Comparison of ENCODE assay signal across 1 cellular context in the genomic region with DNA sequence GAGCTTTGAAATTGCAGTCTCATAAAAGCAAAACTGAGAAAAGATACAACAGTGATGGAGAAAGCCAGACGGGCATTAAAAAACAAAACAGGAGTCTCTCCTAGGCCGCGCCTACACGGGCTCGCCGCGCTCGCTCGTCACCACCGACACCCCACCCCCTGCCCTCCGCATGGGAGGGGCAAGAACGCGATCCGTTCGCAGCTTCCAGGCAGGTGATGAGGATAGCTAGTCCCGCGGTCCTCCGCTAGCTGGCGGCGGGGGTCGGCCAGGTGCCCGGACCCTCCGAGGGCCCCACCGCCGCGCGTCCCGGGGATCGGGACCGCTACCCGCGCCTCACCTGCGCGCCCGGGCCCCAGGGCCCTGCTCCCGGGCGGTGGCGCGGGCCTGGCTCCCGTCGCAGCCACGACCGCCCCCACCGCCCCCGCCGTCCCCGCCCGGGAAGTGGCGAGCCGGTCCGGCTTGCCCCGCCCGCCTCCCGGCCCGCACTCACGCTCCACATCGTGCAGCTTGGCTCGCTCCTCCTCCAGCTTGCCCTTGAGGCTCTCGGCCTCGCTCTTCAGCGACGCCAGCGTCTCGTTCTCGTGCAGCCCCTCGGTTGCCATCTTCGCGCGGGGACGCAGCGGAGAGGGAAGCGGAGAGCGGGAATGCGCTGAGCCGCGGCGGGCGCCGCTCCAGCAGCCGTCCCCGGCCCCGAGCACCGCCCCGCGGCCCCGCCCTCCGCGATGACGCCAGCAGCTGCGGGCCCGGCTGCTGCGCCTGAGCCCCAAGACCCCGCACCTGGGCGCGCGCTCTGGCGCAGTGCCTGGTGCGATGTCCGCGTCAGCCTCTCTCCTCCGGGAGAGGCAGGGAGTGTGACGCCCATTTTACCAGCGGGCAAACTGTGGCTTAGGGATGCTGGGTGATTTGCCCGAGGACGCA.
A peak's percentile ranks its signal among the peaks of the same experiment; 100 is the strongest.
TF ChIP-seq lines count a peak whose summit lies in the region.

No MANE protein-coding gene starts in this region.

TF ChIP-seq in H1, 55 proteins besides CTCF, POLR2A, EP300 and RAD21:
- no peak for TF ChIP-seq EZH2 (IDR thresholded peaks at IDR 0.05; ENCODE audit: low read depth, low read length, severe bottlenecking)
- TF ChIP-seq SIX5 (IDR thresholded peaks at IDR 0.05; ENCODE audit: low read depth, low read length), result no peak
- TF ChIP-seq YY1 (IDR thresholded peaks at IDR 0.05; ENCODE audit: low read depth, low read length), result no peak
- peak in 1 of 2 experiments; percentile 54; a peak in 1 of 4 replicates for TF ChIP-seq HDAC2 (IDR thresholded peaks at IDR 0.05; ENCODE audit: borderline replicate concordance in 1 of 2, low read depth in 2 of 2, low read length in 2 of 2)
- TF ChIP-seq BCL11A (IDR thresholded peaks at IDR 0.05; ENCODE audit: low read depth in 2 of 2, low read length in 2 of 2), result no peak
- peak; percentile 95 for TF ChIP-seq RBBP5 (IDR thresholded peaks at IDR 0.05; ENCODE audit: borderline replicate concordance, low read depth, low read length)
- TF ChIP-seq CTBP2 (IDR thresholded peaks at IDR 0.05; ENCODE audit: borderline replicate concordance, insufficient read depth, insufficient read length, low read length), result no peak
- TF ChIP-seq CREB1 (IDR thresholded peaks at IDR 0.05), result peak; percentile 87
- no peak for TF ChIP-seq CEBPB (IDR thresholded peaks at IDR 0.05; ENCODE audit: low read depth, low read length)
- TF ChIP-seq KDM5A (IDR thresholded peaks at IDR 0.05; ENCODE audit: low read length), result no peak
- TF ChIP-seq FOSL1 (IDR thresholded peaks at IDR 0.05; ENCODE audit: insufficient read depth, low read depth, low read length), result no peak
- TF ChIP-seq NRF1 (IDR thresholded peaks at IDR 0.05; ENCODE audit: low read depth, low read length), result no peak
- peak; percentile 59 for TF ChIP-seq TBP (IDR thresholded peaks at IDR 0.05; ENCODE audit: low read depth, low read length)
- peak; percentile 21; the same call in 1 of the 2 replicates for TF ChIP-seq CHD2 (IDR thresholded peaks at IDR 0.05; ENCODE audit: low read length)
- no peak for TF ChIP-seq HDAC6 (IDR thresholded peaks at IDR 0.05; ENCODE audit: low read depth, low read length)
- TF ChIP-seq ZNF274 (IDR thresholded peaks at IDR 0.05; ENCODE audit: borderline replicate concordance, extremely low read depth, low read length), result no peak
- TF ChIP-seq KDM1A (IDR thresholded peaks at IDR 0.05; ENCODE audit: borderline replicate concordance, low read length), result no peak
- TF ChIP-seq, protein P1, sequence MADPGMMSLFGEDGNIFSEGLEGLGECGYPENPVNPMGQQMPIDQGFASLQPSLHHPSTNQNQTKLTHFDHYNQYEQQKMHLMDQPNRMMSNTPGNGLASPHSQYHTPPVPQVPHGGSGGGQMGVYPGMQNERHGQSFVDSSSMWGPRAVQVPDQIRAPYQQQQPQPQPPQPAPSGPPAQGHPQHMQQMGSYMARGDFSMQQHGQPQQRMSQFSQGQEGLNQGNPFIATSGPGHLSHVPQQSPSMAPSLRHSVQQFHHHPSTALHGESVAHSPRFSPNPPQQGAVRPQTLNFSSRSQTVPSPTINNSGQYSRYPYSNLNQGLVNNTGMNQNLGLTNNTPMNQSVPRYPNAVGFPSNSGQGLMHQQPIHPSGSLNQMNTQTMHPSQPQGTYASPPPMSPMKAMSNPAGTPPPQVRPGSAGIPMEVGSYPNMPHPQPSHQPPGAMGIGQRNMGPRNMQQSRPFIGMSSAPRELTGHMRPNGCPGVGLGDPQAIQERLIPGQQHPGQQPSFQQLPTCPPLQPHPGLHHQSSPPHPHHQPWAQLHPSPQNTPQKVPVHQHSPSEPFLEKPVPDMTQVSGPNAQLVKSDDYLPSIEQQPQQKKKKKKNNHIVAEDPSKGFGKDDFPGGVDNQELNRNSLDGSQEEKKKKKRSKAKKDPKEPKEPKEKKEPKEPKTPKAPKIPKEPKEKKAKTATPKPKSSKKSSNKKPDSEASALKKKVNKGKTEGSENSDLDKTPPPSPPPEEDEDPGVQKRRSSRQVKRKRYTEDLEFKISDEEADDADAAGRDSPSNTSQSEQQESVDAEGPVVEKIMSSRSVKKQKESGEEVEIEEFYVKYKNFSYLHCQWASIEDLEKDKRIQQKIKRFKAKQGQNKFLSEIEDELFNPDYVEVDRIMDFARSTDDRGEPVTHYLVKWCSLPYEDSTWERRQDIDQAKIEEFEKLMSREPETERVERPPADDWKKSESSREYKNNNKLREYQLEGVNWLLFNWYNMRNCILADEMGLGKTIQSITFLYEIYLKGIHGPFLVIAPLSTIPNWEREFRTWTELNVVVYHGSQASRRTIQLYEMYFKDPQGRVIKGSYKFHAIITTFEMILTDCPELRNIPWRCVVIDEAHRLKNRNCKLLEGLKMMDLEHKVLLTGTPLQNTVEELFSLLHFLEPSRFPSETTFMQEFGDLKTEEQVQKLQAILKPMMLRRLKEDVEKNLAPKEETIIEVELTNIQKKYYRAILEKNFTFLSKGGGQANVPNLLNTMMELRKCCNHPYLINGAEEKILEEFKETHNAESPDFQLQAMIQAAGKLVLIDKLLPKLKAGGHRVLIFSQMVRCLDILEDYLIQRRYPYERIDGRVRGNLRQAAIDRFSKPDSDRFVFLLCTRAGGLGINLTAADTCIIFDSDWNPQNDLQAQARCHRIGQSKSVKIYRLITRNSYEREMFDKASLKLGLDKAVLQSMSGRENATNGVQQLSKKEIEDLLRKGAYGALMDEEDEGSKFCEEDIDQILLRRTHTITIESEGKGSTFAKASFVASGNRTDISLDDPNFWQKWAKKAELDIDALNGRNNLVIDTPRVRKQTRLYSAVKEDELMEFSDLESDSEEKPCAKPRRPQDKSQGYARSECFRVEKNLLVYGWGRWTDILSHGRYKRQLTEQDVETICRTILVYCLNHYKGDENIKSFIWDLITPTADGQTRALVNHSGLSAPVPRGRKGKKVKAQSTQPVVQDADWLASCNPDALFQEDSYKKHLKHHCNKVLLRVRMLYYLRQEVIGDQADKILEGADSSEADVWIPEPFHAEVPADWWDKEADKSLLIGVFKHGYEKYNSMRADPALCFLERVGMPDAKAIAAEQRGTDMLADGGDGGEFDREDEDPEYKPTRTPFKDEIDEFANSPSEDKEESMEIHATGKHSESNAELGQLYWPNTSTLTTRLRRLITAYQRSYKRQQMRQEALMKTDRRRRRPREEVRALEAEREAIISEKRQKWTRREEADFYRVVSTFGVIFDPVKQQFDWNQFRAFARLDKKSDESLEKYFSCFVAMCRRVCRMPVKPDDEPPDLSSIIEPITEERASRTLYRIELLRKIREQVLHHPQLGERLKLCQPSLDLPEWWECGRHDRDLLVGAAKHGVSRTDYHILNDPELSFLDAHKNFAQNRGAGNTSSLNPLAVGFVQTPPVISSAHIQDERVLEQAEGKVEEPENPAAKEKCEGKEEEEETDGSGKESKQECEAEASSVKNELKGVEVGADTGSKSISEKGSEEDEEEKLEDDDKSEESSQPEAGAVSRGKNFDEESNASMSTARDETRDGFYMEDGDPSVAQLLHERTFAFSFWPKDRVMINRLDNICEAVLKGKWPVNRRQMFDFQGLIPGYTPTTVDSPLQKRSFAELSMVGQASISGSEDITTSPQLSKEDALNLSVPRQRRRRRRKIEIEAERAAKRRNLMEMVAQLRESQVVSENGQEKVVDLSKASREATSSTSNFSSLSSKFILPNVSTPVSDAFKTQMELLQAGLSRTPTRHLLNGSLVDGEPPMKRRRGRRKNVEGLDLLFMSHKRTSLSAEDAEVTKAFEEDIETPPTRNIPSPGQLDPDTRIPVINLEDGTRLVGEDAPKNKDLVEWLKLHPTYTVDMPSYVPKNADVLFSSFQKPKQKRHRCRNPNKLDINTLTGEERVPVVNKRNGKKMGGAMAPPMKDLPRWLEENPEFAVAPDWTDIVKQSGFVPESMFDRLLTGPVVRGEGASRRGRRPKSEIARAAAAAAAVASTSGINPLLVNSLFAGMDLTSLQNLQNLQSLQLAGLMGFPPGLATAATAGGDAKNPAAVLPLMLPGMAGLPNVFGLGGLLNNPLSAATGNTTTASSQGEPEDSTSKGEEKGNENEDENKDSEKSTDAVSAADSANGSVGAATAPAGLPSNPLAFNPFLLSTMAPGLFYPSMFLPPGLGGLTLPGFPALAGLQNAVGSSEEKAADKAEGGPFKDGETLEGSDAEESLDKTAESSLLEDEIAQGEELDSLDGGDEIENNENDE (IDR thresholded peaks at IDR 0.05; ENCODE audit: insufficient replicate concordance, low read length), result no peak
- no peak for TF ChIP-seq RXRA (IDR thresholded peaks at IDR 0.05; ENCODE audit: insufficient read depth, low read depth, low read length)
- TF ChIP-seq SP1 (IDR thresholded peaks at IDR 0.05; ENCODE audit: low read depth, low read length), result no peak
- TF ChIP-seq TAF7 (optimal IDR thresholded peaks at IDR 0.05; ENCODE audit: borderline replicate concordance, low read depth, low read length), result peak; percentile 61
- peak; percentile 59 for TF ChIP-seq ASH2L (IDR thresholded peaks at IDR 0.05; ENCODE audit: low read length)
- TF ChIP-seq SUZ12 (IDR thresholded peaks at IDR 0.05; ENCODE audit: low read length), result no peak
- TF ChIP-seq, protein P2, sequence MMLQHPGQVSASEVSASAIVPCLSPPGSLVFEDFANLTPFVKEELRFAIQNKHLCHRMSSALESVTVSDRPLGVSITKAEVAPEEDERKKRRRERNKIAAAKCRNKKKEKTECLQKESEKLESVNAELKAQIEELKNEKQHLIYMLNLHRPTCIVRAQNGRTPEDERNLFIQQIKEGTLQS (IDR thresholded peaks at IDR 0.05; ENCODE audit: insufficient read depth, low read depth, low read length), result no peak
- TF ChIP-seq SP2 (IDR thresholded peaks at IDR 0.05; ENCODE audit: low read length), result no peak
- peak; percentile 79 for TF ChIP-seq POLR2AphosphoS5 (IDR thresholded peaks at IDR 0.05; ENCODE audit: low read depth, low read length)
- no peak for TF ChIP-seq SP4 (IDR thresholded peaks at IDR 0.05; ENCODE audit: low read length)
- TF ChIP-seq GABPA (IDR thresholded peaks at IDR 0.05; ENCODE audit: borderline replicate concordance, insufficient read depth, low read length), result no peak
- no peak for TF ChIP-seq CHD1 (IDR thresholded peaks at IDR 0.05; ENCODE audit: low read depth, low read length)
- no peak for TF ChIP-seq BACH1 (IDR thresholded peaks at IDR 0.05; ENCODE audit: low read length)
- TF ChIP-seq SIRT6 (IDR thresholded peaks at IDR 0.05; ENCODE audit: low read length), result no peak
- TF ChIP-seq TCF12 (IDR thresholded peaks at IDR 0.05; ENCODE audit: low read depth, low read length), result no peak
- no peak for TF ChIP-seq GTF2F1 (IDR thresholded peaks at IDR 0.05; ENCODE audit: borderline replicate concordance, low read depth, low read length)
- peak; percentile 79 for TF ChIP-seq KDM4A (IDR thresholded peaks at IDR 0.05; ENCODE audit: low read depth, low read length, severe bottlenecking)
- no peak for TF ChIP-seq MAFK (IDR thresholded peaks at IDR 0.05; ENCODE audit: low read depth, low read length)
- no peak for TF ChIP-seq POU5F1 (IDR thresholded peaks at IDR 0.05; ENCODE audit: low read depth, low read length)
- no peak for TF ChIP-seq CBX8 (IDR thresholded peaks at IDR 0.05; ENCODE audit: borderline replicate concordance, low read depth, low read length)
- no peak for TF ChIP-seq SAP30 (IDR thresholded peaks at IDR 0.05; ENCODE audit: insufficient read depth, insufficient replicate concordance, low read length)
- TF ChIP-seq SIN3A (conservative IDR thresholded peaks at IDR 0.05 in 1 of 2, IDR thresholded peaks at IDR 0.05 in 1 of 2; ENCODE audit: low read depth in 1 of 2, low read length in 2 of 2), result peak in 1 of 2 experiments; percentile 7; a peak in 1 of 4 replicates
- TF ChIP-seq PHF8 (conservative IDR thresholded peaks at IDR 0.05; ENCODE audit: low read depth, low read length), result peak; percentile 82
- TF ChIP-seq, protein P3, sequence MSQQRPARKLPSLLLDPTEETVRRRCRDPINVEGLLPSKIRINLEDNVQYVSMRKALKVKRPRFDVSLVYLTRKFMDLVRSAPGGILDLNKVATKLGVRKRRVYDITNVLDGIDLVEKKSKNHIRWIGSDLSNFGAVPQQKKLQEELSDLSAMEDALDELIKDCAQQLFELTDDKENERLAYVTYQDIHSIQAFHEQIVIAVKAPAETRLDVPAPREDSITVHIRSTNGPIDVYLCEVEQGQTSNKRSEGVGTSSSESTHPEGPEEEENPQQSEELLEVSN (IDR thresholded peaks at IDR 0.05), result peak; percentile 39
- no peak for TF ChIP-seq BRCA1 (IDR thresholded peaks at IDR 0.05; ENCODE audit: low read depth, low read length)
- TF ChIP-seq TAF1 (IDR thresholded peaks at IDR 0.05; ENCODE audit: low read depth, low read length), result peak; percentile 78
- peak; percentile 31; the same call in 1 of the 2 replicates for TF ChIP-seq TEAD4 (IDR thresholded peaks at IDR 0.05; ENCODE audit: low read depth, low read length)
- no peak for TF ChIP-seq JUN (IDR thresholded peaks at IDR 0.05; ENCODE audit: low read depth, low read length)
- TF ChIP-seq, protein P4, sequence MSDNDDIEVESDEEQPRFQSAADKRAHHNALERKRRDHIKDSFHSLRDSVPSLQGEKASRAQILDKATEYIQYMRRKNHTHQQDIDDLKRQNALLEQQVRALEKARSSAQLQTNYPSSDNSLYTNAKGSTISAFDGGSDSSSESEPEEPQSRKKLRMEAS (IDR thresholded peaks at IDR 0.05), result peak; percentile 64
- TF ChIP-seq, protein P5, sequence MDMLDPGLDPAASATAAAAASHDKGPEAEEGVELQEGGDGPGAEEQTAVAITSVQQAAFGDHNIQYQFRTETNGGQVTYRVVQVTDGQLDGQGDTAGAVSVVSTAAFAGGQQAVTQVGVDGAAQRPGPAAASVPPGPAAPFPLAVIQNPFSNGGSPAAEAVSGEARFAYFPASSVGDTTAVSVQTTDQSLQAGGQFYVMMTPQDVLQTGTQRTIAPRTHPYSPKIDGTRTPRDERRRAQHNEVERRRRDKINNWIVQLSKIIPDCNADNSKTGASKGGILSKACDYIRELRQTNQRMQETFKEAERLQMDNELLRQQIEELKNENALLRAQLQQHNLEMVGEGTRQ (IDR thresholded peaks at IDR 0.05; ENCODE audit: low read length), result no peak
- no peak; the same call in 1 of the 2 replicates for TF ChIP-seq JUND (IDR thresholded peaks at IDR 0.05; ENCODE audit: low read length)
- TF ChIP-seq RNF2 (IDR thresholded peaks at IDR 0.05; ENCODE audit: borderline replicate concordance, low read depth, low read length, missing control alignments, poor library complexity, severe bottlenecking), result no peak
- TF ChIP-seq RFX5 (IDR thresholded peaks at IDR 0.05; ENCODE audit: borderline replicate concordance, low read depth, low read length), result no peak
- TF ChIP-seq NANOG (IDR thresholded peaks at IDR 0.05; ENCODE audit: insufficient read depth, low read depth, low read length, poor library complexity, severe bottlenecking), result no peak
- 0 out of 2 replicates have a peak, but pooled peaks have one; percentile 41 for TF ChIP-seq EGR1 (IDR thresholded peaks at IDR 0.05; ENCODE audit: borderline replicate concordance, low read depth, low read length)
- TF ChIP-seq CBX5 (IDR thresholded peaks at IDR 0.05; ENCODE audit: low read depth, low read length), result no peak
- TF ChIP-seq, protein P6, sequence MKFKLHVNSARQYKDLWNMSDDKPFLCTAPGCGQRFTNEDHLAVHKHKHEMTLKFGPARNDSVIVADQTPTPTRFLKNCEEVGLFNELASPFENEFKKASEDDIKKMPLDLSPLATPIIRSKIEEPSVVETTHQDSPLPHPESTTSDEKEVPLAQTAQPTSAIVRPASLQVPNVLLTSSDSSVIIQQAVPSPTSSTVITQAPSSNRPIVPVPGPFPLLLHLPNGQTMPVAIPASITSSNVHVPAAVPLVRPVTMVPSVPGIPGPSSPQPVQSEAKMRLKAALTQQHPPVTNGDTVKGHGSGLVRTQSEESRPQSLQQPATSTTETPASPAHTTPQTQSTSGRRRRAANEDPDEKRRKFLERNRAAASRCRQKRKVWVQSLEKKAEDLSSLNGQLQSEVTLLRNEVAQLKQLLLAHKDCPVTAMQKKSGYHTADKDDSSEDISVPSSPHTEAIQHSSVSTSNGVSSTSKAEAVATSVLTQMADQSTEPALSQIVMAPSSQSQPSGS (IDR thresholded peaks at IDR 0.05; ENCODE audit: low read length), result no peak
- no peak for TF ChIP-seq SRF (IDR thresholded peaks at IDR 0.05; ENCODE audit: low read depth, low read length)
TF ChIP-seq in H1: peak in this region for 16.
